In genomic region chr21:43291347-43291950, GRCh38 we compare ENCODE assay signal across 30 cellular contexts.
"Had no signal": no experiment of that assay in that cellular context is flagged by ENCODE, and none has a peak within 500 bp of the region (broad histone marks: within the 10 kb centered on the region; RNA-seq: fewer than 3 reads in every experiment).

No MANE protein-coding gene starts in this region.

- H3K27me3 Mint-ChIP-seq: activated naive CD4-positive, alpha-beta T cell treated with anti-CD3 and anti-CD28 coated beads, Interleukin-2, amount 50 U/mL, for 24 hours had no signal

- DNase-seq: activated CD4-positive, alpha-beta T cell treated with anti-CD3 and anti-CD28 coated beads for 36 hours; activated CD4-positive, CD25-positive, alpha-beta regulatory T cell; activated CD8-positive, alpha-beta memory T cell treated with anti-CD3 and anti-CD28 coated beads, Interleukin-2, amount 10 ng/mL, durations not matched to agents 7 days and 5 days; activated CD8-positive, alpha-beta T cell treated with anti-CD3 and anti-CD28 coated beads, Interleukin-2, amount 10 ng/mL, durations not matched to agents 7 days and 5 days; activated T-cell treated with anti-CD3 and anti-CD28 coated beads, Interleukin-2, amount 50 U/mL, for 48 hours; anterior cingulate cortex; cerebellar nuclear complex; effector memory CD4-positive, alpha-beta T cell; gastrocnemius medialis; glutamatergic neuron; hippocampal formation; immature natural killer cell; mammary epithelial cell; sigmoid colon; small intestine; stimulated activated CD4-positive, alpha-beta T cell treated with anti-CD3 and anti-CD28 coated beads, Interleukin-1b, Interleukin-23, amount 100 ng/mL, for 48 hours; stimulated activated CD4-positive, alpha-beta T cell treated with anti-CD3 and anti-CD28 coated beads, Interleukin-4, amount 100 ng/mL, for 4 hours; stimulated activated CD8-positive, alpha-beta memory T cell treated with anti-CD3 and anti-CD28 coated beads, Interleukin-4, amount 100 ng/mL, for 48 hours; stimulated activated naive B cell treated with anti-CD40 and anti-IgM and Interleukin-4, amounts not matched to agents 10 μg/mL and 1 μg/mL and 100 μg/mL, for 72 hours; stomach; T-helper 17 cell; T1000; tibial artery had no signal

- H3K27me3 ChIP-seq: dorsolateral prefrontal cortex, ovary had no signal

- H3K27ac ChIP-seq: coronary artery, dorsolateral prefrontal cortex, gastrocnemius medialis, ovary, sigmoid colon, stomach, tibial artery had no signal

- H3K4me1 Mint-ChIP-seq: immature natural killer cell, T-helper 17 cell had no signal

- H3K4me3 ChIP-seq: coronary artery, dorsolateral prefrontal cortex, gastrocnemius medialis, ovary, sigmoid colon, stomach, tibial artery had no signal

- H3K36me3 Mint-ChIP-seq: activated CD8-positive, alpha-beta memory T cell treated with anti-CD3 and anti-CD28 coated beads, Interleukin-2, amount 10 ng/mL, durations not matched to agents 7 days and 5 days had no signal

- H3K36me3 ChIP-seq: gastrocnemius medialis, ovary, sigmoid colon, stomach, tibial artery had no signal

- H3K9me3 ChIP-seq: gastrocnemius medialis, ovary had no signal

- H3K9me3 Mint-ChIP-seq: activated naive CD4-positive, alpha-beta T cell treated with anti-CD3 and anti-CD28 coated beads, Interleukin-2, amount 50 U/mL, for 24 hours; activated T-helper 2 cell treated with anti-CD3 and anti-CD28 coated beads, Interferon-gamma antibody, Interleukin-2, Interleukin-4, amounts not matched to agents 10 μg/mL and 5 μg/mL and 100 μg/mL, durations not matched to agents 14 hours and 24 hours and 36 hours had no signal

- H3K4me1 ChIP-seq: gastrocnemius medialis, sigmoid colon, tibial artery had no signal

- H3K4me3 Mint-ChIP-seq: activated CD4-positive, alpha-beta T cell treated with anti-CD3 and anti-CD28 coated beads for 36 hours; activated CD8-positive, alpha-beta memory T cell treated with anti-CD3 and anti-CD28 coated beads, Interleukin-2, amount 10 ng/mL, durations not matched to agents 7 days and 5 days; activated CD8-positive, alpha-beta T cell treated with anti-CD3 and anti-CD28 coated beads, Interleukin-2, amount 10 ng/mL, durations not matched to agents 7 days and 5 days; activated naive CD4-positive, alpha-beta T cell treated with anti-CD3 and anti-CD28 coated beads, Interleukin-2, amount 50 U/mL, for 24 hours; immature natural killer cell; stimulated activated naive B cell treated with anti-CD40 and anti-IgM and Interleukin-4, amounts not matched to agents 10 μg/mL and 1 μg/mL and 100 μg/mL, for 72 hours; T-helper 17 cell had no signal

- H3K27ac Mint-ChIP-seq: activated CD4-positive, alpha-beta T cell treated with anti-CD3 and anti-CD28 coated beads for 36 hours; activated CD8-positive, alpha-beta memory T cell treated with anti-CD3 and anti-CD28 coated beads, Interleukin-2, amount 10 ng/mL, durations not matched to agents 7 days and 5 days; activated CD8-positive, alpha-beta T cell treated with anti-CD3 and anti-CD28 coated beads, Interleukin-2, amount 10 ng/mL, durations not matched to agents 7 days and 5 days; activated naive CD4-positive, alpha-beta T cell treated with anti-CD3 and anti-CD28 coated beads, Interleukin-2, amount 50 U/mL, for 24 hours; activated T-helper 2 cell treated with anti-CD3 and anti-CD28 coated beads, Interferon-gamma antibody, Interleukin-2, Interleukin-4, amounts not matched to agents 10 μg/mL and 5 μg/mL and 100 μg/mL, durations not matched to agents 14 hours and 24 hours and 36 hours; immature natural killer cell; progenitor cell of endocrine pancreas; T-helper 17 cell had no signal

- ATAC-seq: activated CD4-positive, alpha-beta T cell treated with anti-CD3 and anti-CD28 coated beads for 36 hours; activated CD8-positive, alpha-beta memory T cell treated with anti-CD3 and anti-CD28 coated beads, Interleukin-2, amount 10 ng/mL, durations not matched to agents 7 days and 5 days; activated CD8-positive, alpha-beta T cell treated with anti-CD3 and anti-CD28 coated beads, Interleukin-2, amount 10 ng/mL, durations not matched to agents 7 days and 5 days; gastrocnemius medialis; left lobe of liver; T-helper 17 cell had no signal
